15 cellular contexts compared by ENCODE assay signal in the genomic region with DNA sequence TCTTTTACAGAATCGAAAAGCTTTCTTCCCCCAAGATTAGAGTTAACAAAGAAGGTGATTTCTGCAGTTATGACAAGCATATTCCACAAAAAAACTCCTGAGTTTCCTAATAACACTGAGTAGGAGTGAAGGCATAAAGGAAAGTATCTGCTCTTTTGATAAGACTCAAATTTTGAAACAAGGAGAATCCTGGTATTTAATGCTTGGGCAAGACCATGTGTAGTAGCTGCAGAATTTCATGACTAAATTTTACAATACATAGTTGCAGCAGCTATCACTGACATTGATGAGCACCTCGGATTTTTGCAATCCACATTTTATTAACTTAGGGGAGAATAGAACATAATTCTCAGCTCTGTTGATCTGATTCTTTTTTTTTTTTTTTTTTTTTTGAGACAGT.
"Had no signal": no experiment of that assay in that cellular context is flagged by ENCODE, and none has a peak within 500 bp of the region (broad histone marks: within the 10 kb centered on the region; RNA-seq: fewer than 3 reads in every experiment).

No MANE protein-coding gene starts in this region.

- H3K4me3 Mint-ChIP-seq: activated CD8-positive, alpha-beta T cell treated with anti-CD3 and anti-CD28 coated beads, Interleukin-2, amount 10 ng/mL, durations not matched to agents 7 days and 5 days; activated naive CD4-positive, alpha-beta T cell treated with anti-CD3 and anti-CD28 coated beads, Interleukin-2, amount 10 ng/mL, durations not matched to agents 7 days and 5 days; activated T-helper 1 cell treated with anti-CD3 and anti-CD28 coated beads, Interleukin-12 subunit alpha, Interleukin-12 subunit beta, Interleukin-2, Interleukin-4 antibody, amounts not matched to agents 30 ng/mL and 10 ng/mL and 1 ng/mL, durations not matched to agents 14 hours and 24 hours and 36 hours; dendritic cell treated with granulocyte-macrophage colony-stimulating factor and Interleukin-4, amounts not matched to agents 40 ng/mL and 50 ng/mL, for 4 days; natural killer cell; T-cell had no signal

- DNase-seq: activated CD4-positive, alpha-beta T cell treated with anti-CD3 and anti-CD28 coated beads for 48 hours; activated CD8-positive, alpha-beta memory T cell treated with anti-CD3 and anti-CD28 coated beads, Interleukin-2, amount 50 U/mL, for 48 hours; activated CD8-positive, alpha-beta T cell treated with anti-CD3 and anti-CD28 coated beads, Interleukin-2, amount 10 ng/mL, durations not matched to agents 7 days and 5 days; activated naive CD4-positive, alpha-beta T cell treated with anti-CD3 and anti-CD28 coated beads, Interleukin-2, amount 10 ng/mL, durations not matched to agents 7 days and 5 days; body of pancreas; foreskin melanocyte; head of caudate nucleus; natural killer cell; nucleus accumbens; stimulated activated CD4-positive, alpha-beta T cell treated with anti-CD3 and anti-CD28 coated beads, Interleukin-4, amount 100 ng/mL, for 24 hours; T-cell; tibial artery had no signal

- H3K36me3 Mint-ChIP-seq: activated naive CD4-positive, alpha-beta T cell treated with anti-CD3 and anti-CD28 coated beads, Interleukin-2, amount 10 ng/mL, durations not matched to agents 7 days and 5 days; natural killer cell had no signal

- H3K36me3 ChIP-seq: tibial artery had no signal

- H3K27me3 ChIP-seq: body of pancreas, tibial artery had no signal

- H3K9me3 ChIP-seq: body of pancreas, tibial artery had no signal

- H3K4me1 Mint-ChIP-seq: activated naive CD4-positive, alpha-beta T cell treated with anti-CD3 and anti-CD28 coated beads, Interleukin-2, amount 10 ng/mL, durations not matched to agents 7 days and 5 days; natural killer cell; T-cell had no signal

- H3K27ac Mint-ChIP-seq: activated CD8-positive, alpha-beta T cell treated with anti-CD3 and anti-CD28 coated beads, Interleukin-2, amount 10 ng/mL, durations not matched to agents 7 days and 5 days; activated naive CD4-positive, alpha-beta T cell treated with anti-CD3 and anti-CD28 coated beads, Interleukin-2, amount 10 ng/mL, durations not matched to agents 7 days and 5 days; activated T-helper 1 cell treated with anti-CD3 and anti-CD28 coated beads, Interleukin-12 subunit alpha, Interleukin-12 subunit beta, Interleukin-2, Interleukin-4 antibody, amounts not matched to agents 30 ng/mL and 10 ng/mL and 1 ng/mL, durations not matched to agents 14 hours and 24 hours and 36 hours; dendritic cell treated with granulocyte-macrophage colony-stimulating factor and Interleukin-4, amounts not matched to agents 40 ng/mL and 50 ng/mL, for 4 days; natural killer cell; T-cell had no signal

- H3K4me3 ChIP-seq: body of pancreas, tibial artery had no signal

- H3K27me3 Mint-ChIP-seq: activated naive CD4-positive, alpha-beta T cell treated with anti-CD3 and anti-CD28 coated beads, Interleukin-2, amount 10 ng/mL, durations not matched to agents 7 days and 5 days; dendritic cell treated with granulocyte-macrophage colony-stimulating factor and Interleukin-4, amounts not matched to agents 40 ng/mL and 50 ng/mL, for 4 days; T-cell had no signal

- H3K9me3 Mint-ChIP-seq: activated naive CD4-positive, alpha-beta T cell treated with anti-CD3 and anti-CD28 coated beads, Interleukin-2, amount 10 ng/mL, durations not matched to agents 7 days and 5 days; activated T-helper 1 cell treated with anti-CD3 and anti-CD28 coated beads, Interleukin-12 subunit alpha, Interleukin-12 subunit beta, Interleukin-2, Interleukin-4 antibody, amounts not matched to agents 30 ng/mL and 10 ng/mL and 1 ng/mL, durations not matched to agents 14 hours and 24 hours and 36 hours; dendritic cell treated with granulocyte-macrophage colony-stimulating factor and Interleukin-4, amounts not matched to agents 40 ng/mL and 50 ng/mL, for 4 days; natural killer cell; T-cell had no signal

- FAIRE-seq: islet of Langerhans had no signal

- H3K27ac ChIP-seq: body of pancreas, tibial artery had no signal

- H3K4me1 ChIP-seq: tibial artery had no signal
